Comparison of ENCODE assay signal across 22 cellular contexts in genomic region chr3:40366203-40367162, GRCh38. TPM values are rescaled to one million over a fixed set of nuclear protein-coding genes. Genes with fewer than 3 reads are reported as not detected.
DNase-seq lines count a peak whose midpoint lies in the region; ATAC-seq and TF ChIP-seq lines count a peak whose summit lies in the region.
"Had no signal": no experiment of that assay in that cellular context is flagged by ENCODE, and none has a peak within 500 bp of the region (broad histone marks: within the 10 kb centered on the region; RNA-seq: fewer than 3 reads in every experiment).

No MANE protein-coding gene starts in this region.

- H3K9me3 ChIP-seq in breast epithelium: no peaks in the 10 kb centered on the region
- H3K9me3 ChIP-seq: ovary had no signal

- H3K36me3 Mint-ChIP-seq in MCF 10A (ENCODE audit: insufficient read depth, unreplicated experiment): no peaks in the 10 kb centered on the region
- no peaks in the 10 kb centered on the region for H3K36me3 Mint-ChIP-seq in activated T-helper 17 cell treated with anti-CD3 and anti-CD28 coated beads, Interleukin-2, amount 50 U/mL, for 72 hours (ENCODE audit: low read depth)
- H3K36me3 Mint-ChIP-seq: CD8-positive, alpha-beta T cell; type B pancreatic cell had no signal

- CTCF ChIA-PET in MCF 10A (lab: Yijun Ruan, JAX): interaction anchor here (0.7 kb wide), 2 partner anchors 22 to 1725 kb away, joined by 3 read pairs; no protein-coding TSS in a partner anchor

- no peak for TF ChIP-seq CTCF in MCF 10A (IDR thresholded peaks at IDR 0.05; ENCODE audit: unreplicated experiment)
- no peak for TF ChIP-seq CTCF in breast epithelium (IDR thresholded peaks at IDR 0.05)

- intact Hi-C loops in MCF 10A (cut with micrococcal nuclease) (loop anchor here (5.0 kb wide), 1 partner anchor 46 kb away; no protein-coding TSS in a partner anchor), breast epithelium (cut with DNase I; ENCODE audit: low total_unique reads) (no loop called here)

- POLR2A ChIA-PET in MCF 10A (lab: Yijun Ruan, JAX): interaction anchor here (0.5 to 1.7 kb wide), 7 partner anchors 11 to 962 kb away, joined by 3 to 6 read pairs (median 3); partner anchors contain the start of genes RPL14 and ZNF620

- H3K27ac ChIP-seq in breast epithelium (no peak overlapping the region), angular gyrus (ENCODE audit: low read depth, low read length) (peak overlapping the region; percentile 39)
- H3K27ac ChIP-seq: coronary artery, ovary, VCaP had no signal

- no peaks in the 10 kb centered on the region for H3K36me3 ChIP-seq in breast epithelium
- H3K36me3 ChIP-seq: ovary had no signal

- H3K27ac Mint-ChIP-seq in MCF 10A (ENCODE audit: low read depth, unreplicated experiment): peak overlapping the region; percentile 72
- no peak overlapping the region for H3K27ac Mint-ChIP-seq in activated T-helper 17 cell treated with anti-CD3 and anti-CD28 coated beads, Interleukin-2, amount 50 U/mL, for 72 hours
- H3K27ac Mint-ChIP-seq: activated CD8-positive, alpha-beta T cell treated with anti-CD3 and anti-CD28 coated beads, Interleukin-2, amount 10 ng/mL, durations not matched to agents 7 days and 5 days; activated naive CD8-positive, alpha-beta T cell treated with anti-CD3 and anti-CD28 coated beads, Interleukin-2, amount 50 U/mL, for 24 hours; activated T-helper 1 cell treated with anti-CD3 and anti-CD28 coated beads, Interleukin-12 subunit alpha, Interleukin-12 subunit beta, Interleukin-2, Interleukin-4 antibody, amounts not matched to agents 30 ng/mL and 10 ng/mL and 1 ng/mL, durations not matched to agents 14 hours and 24 hours and 36 hours; CD8-positive, alpha-beta T cell; type B pancreatic cell had no signal

- H3K4me3 Mint-ChIP-seq in MCF 10A (ENCODE audit: unreplicated experiment): no peak overlapping the region
- H3K4me3 Mint-ChIP-seq in activated T-helper 17 cell treated with anti-CD3 and anti-CD28 coated beads, Interleukin-2, amount 50 U/mL, for 72 hours: no peak overlapping the region
- H3K4me3 Mint-ChIP-seq: activated CD8-positive, alpha-beta T cell treated with anti-CD3 and anti-CD28 coated beads, Interleukin-2, amount 10 ng/mL, durations not matched to agents 7 days and 5 days; activated naive CD8-positive, alpha-beta T cell treated with anti-CD3 and anti-CD28 coated beads, Interleukin-2, amount 50 U/mL, for 24 hours; activated T-helper 1 cell treated with anti-CD3 and anti-CD28 coated beads, Interleukin-12 subunit alpha, Interleukin-12 subunit beta, Interleukin-2, Interleukin-4 antibody, amounts not matched to agents 30 ng/mL and 10 ng/mL and 1 ng/mL, durations not matched to agents 14 hours and 24 hours and 36 hours; CD8-positive, alpha-beta T cell; type B pancreatic cell had no signal

- peaks cover 5% of the 10 kb centered on the region for H3K9me3 Mint-ChIP-seq in MCF 10A (ENCODE audit: unreplicated experiment)
- peaks cover 4% of the 10 kb centered on the region for H3K9me3 Mint-ChIP-seq in activated T-helper 17 cell treated with anti-CD3 and anti-CD28 coated beads, Interleukin-2, amount 50 U/mL, for 72 hours
- H3K9me3 Mint-ChIP-seq: activated naive CD8-positive, alpha-beta T cell treated with anti-CD3 and anti-CD28 coated beads, Interleukin-2, amount 50 U/mL, for 24 hours; activated T-helper 1 cell treated with anti-CD3 and anti-CD28 coated beads, Interleukin-12 subunit alpha, Interleukin-12 subunit beta, Interleukin-2, Interleukin-4 antibody, amounts not matched to agents 30 ng/mL and 10 ng/mL and 1 ng/mL, durations not matched to agents 14 hours and 24 hours and 36 hours; CD8-positive, alpha-beta T cell; type B pancreatic cell had no signal

- TF ChIP-seq POLR2A in breast epithelium (IDR thresholded peaks at IDR 0.05): no peak

- no peaks in the 10 kb centered on the region for H3K4me1 Mint-ChIP-seq in MCF 10A (ENCODE audit: insufficient read depth, unreplicated experiment)
- H3K4me1 Mint-ChIP-seq in activated T-helper 17 cell treated with anti-CD3 and anti-CD28 coated beads, Interleukin-2, amount 50 U/mL, for 72 hours: no peaks in the 10 kb centered on the region
- H3K4me1 Mint-ChIP-seq: activated naive CD8-positive, alpha-beta T cell treated with anti-CD3 and anti-CD28 coated beads, Interleukin-2, amount 50 U/mL, for 24 hours had no signal

- ATAC-seq in activated T-helper 17 cell treated with anti-CD3 and anti-CD28 coated beads, Interleukin-2, amount 50 U/mL, for 72 hours (replicated peaks): no peak
- ATAC-seq in GM18511 (IDR thresholded peaks at IDR 0.05; ENCODE audit: unreplicated experiment) (no peak), HG03135 (IDR thresholded peaks at IDR 0.05; ENCODE audit: unreplicated experiment) (no peak)
- ATAC-seq: activated CD8-positive, alpha-beta T cell treated with anti-CD3 and anti-CD28 coated beads, Interleukin-2, amount 10 ng/mL, durations not matched to agents 7 days and 5 days; activated naive CD8-positive, alpha-beta T cell treated with anti-CD3 and anti-CD28 coated beads, Interleukin-2, amount 50 U/mL, for 24 hours; CD8-positive, alpha-beta T cell; GM12878 had no signal

- H3K4me3 ChIP-seq in breast epithelium: no peak overlapping the region
- H3K4me3 ChIP-seq: coronary artery, GM12878, ovary had no signal

- H3K27me3 ChIP-seq in breast epithelium: no peaks in the 10 kb centered on the region
- H3K27me3 ChIP-seq: ovary had no signal

- DNase-seq in MCF 10A (ENCODE audit: unreplicated experiment) (peak; percentile 47), breast epithelium (ENCODE audit: low spot score in 2 of 2) (no peak), fibroblast of gingiva (ENCODE audit: low read depth) (peak; percentile 53), NCI-H2196 treated with DMSO at 0.1 percent for 48 hours (lab: John Stamatoyannopoulos, UW; ENCODE audit: unreplicated experiment) (no peak)
- DNase-seq: activated CD8-positive, alpha-beta T cell treated with anti-CD3 and anti-CD28 coated beads, Interleukin-2, amount 10 ng/mL, durations not matched to agents 7 days and 5 days; activated naive CD8-positive, alpha-beta T cell treated with anti-CD3 and anti-CD28 coated beads, Interleukin-2, amount 50 U/mL, for 24 hours; CD8-positive, alpha-beta T cell; EL; hippocampal formation; left cardiac atrium; NCI-H2171; ovary; small intestine had no signal

- H3K4me1 ChIP-seq in breast epithelium: no peaks in the 10 kb centered on the region

- no peaks in the 10 kb centered on the region for H3K27me3 Mint-ChIP-seq in MCF 10A (ENCODE audit: insufficient read depth, unreplicated experiment)
- peaks cover 5% of the 10 kb centered on the region for H3K27me3 Mint-ChIP-seq in activated T-helper 17 cell treated with anti-CD3 and anti-CD28 coated beads, Interleukin-2, amount 50 U/mL, for 72 hours

- BruUV-seq in MCF 10A (replicated peaks; lab: Mats Ljungman, UMichigan): no TSS peak

RNA-seq across cellular contexts. Expression of gene ENTPD3, which starts 20.5 kb away (rescaled TPM):
- total RNA-seq in MCF 10A (2022) (0.25 and 0.28 TPM in 2 replicates), breast epithelium (1 to 10 TPM; 1.4 to 7.5 (median 1.5) TPM)
- not detected for total RNA-seq in activated T-helper 17 cell treated with anti-CD3 and anti-CD28 coated beads, Interleukin-2, amount 50 U/mL, for 72 hours
- total RNA-seq: activated CD8-positive, alpha-beta T cell treated with anti-CD3 and anti-CD28 coated beads, Interleukin-2, amount 10 ng/mL, durations not matched to agents 7 days and 5 days; activated T-helper 1 cell treated with anti-CD3 and anti-CD28 coated beads, Interleukin-12 subunit alpha, Interleukin-12 subunit beta, Interleukin-2, Interleukin-4 antibody, amounts not matched to agents 30 ng/mL and 10 ng/mL and 1 ng/mL, durations not matched to agents 14 hours and 24 hours and 36 hours; CD8-positive, alpha-beta T cell; GM12878 had no signal

RNA-seq across cellular contexts. Expression of gene EIF1B, which starts 57.0 kb away (rescaled TPM):
- total RNA-seq in MCF 10A (2022): 69.3 and 87.2 TPM in 2 replicates
- total RNA-seq in breast epithelium: 10 to 100 TPM; 30.9 to 38.0 (median 31.2) TPM
- 10 to 100 TPM; 36.3 to 36.8 TPM for total RNA-seq in activated T-helper 17 cell treated with anti-CD3 and anti-CD28 coated beads, Interleukin-2, amount 50 U/mL, for 72 hours

Comparison
In these comparisons a context has a peak if more than half of its experiments do, and no peak if none do; other contexts are left out.
1. DNase-seq: peak in MCF 10A (single experiment) and fibroblast of gingiva (single experiment); none in breast epithelium (0 of 2) and NCI-H2196 treated with DMSO at 0.1 percent for 48 hours (single experiment).